In the genomic region with DNA sequence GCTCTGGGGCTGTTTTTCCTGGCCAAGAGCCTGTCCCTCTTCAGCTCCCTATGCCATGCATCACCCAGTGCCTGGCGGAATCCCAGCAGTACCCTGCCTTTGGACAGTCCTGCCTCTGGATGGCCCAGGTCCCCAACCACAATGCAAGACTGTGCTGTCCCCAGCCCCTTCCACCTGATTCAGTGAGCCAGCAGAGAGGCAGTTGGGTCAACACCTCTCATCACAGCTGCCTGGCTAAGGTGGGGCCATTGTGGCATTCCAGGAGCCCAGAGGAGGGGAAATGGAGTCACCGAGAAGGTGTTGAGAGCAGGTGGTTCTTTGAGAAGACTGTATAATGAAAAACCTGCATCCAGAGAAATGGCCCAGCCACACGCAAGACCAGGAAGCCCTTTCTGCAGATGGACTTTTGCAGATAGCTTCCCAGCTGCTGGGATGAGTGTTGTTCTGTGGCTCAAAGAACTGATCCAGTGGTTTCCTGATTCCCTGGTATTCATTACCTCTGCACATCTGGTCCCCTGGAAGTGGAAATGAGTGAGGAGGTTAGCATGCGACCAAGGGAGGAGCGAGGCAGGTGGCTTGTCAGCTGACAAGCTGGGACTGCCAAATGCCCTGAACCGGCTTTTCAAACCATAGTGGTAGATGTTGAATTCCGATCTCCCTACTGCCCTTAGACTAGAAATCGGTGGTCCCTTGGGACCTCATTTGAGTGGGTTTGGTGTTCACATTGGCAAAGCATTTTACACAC, we compare ENCODE assay signal across 23 cellular contexts.
"Had no signal": no experiment of that assay in that cellular context is flagged by ENCODE, and none has a peak within 500 bp of the region (broad histone marks: within the 10 kb centered on the region; RNA-seq: fewer than 3 reads in every experiment).

No MANE protein-coding gene starts in this region.

- ATAC-seq: heart left ventricle; natural killer cell; right lobe of liver; stimulated activated effector memory CD8-positive, alpha-beta T cell treated with anti-CD3 and anti-CD28 coated beads, Interleukin-12 subunit alpha, Interleukin-12 subunit beta, amount 100 ng/mL, for 72 hours; stimulated activated naive CD8-positive, alpha-beta T cell treated with anti-CD3 and anti-CD28 coated beads, Interleukin-15, Interleukin-2, amounts not matched to agents 100 U/mL and 50 U/mL, for 24 hours had no signal

- H3K36me3 Mint-ChIP-seq: mesothelial cell of epicardium; natural killer cell; neural progenitor cell; stimulated activated effector memory CD8-positive, alpha-beta T cell treated with anti-CD3 and anti-CD28 coated beads, Interleukin-12 subunit alpha, Interleukin-12 subunit beta, amount 100 ng/mL, for 72 hours; type B pancreatic cell had no signal

- H3K4me3 ChIP-seq: colonic mucosa, heart left ventricle, neural progenitor cell, psoas muscle, right lobe of liver, suprapubic skin, thyroid gland, uterus had no signal

- FAIRE-seq: endothelial cell of umbilical vein, frontal cortex had no signal

- H3K27ac Mint-ChIP-seq: endodermal cell, mesothelial cell of epicardium, natural killer cell, neural progenitor cell, type B pancreatic cell had no signal

- H3K36me3 ChIP-seq: colonic mucosa, heart left ventricle, neural progenitor cell, right lobe of liver, suprapubic skin, thyroid gland, uterus had no signal

- DNase-seq: colonic mucosa; effector CD4-positive, alpha-beta T cell; endodermal cell; erythroblast; heart left ventricle; hippocampal formation; kidney glomerular epithelial cell; natural killer cell; psoas muscle; retina; stimulated activated CD4-positive, alpha-beta T cell treated with anti-CD3 and anti-CD28 coated beads, Interleukin-4, amount 100 ng/mL, for 1 hour; stimulated activated CD8-positive, alpha-beta memory T cell treated with anti-CD3 and anti-CD28 coated beads, Interleukin-4, amount 100 ng/mL, for 48 hours; stimulated activated naive CD8-positive, alpha-beta T cell treated with anti-CD3 and anti-CD28 coated beads, Interleukin-15, Interleukin-2, amounts not matched to agents 100 U/mL and 50 U/mL, for 24 hours; thyroid gland; uterus had no signal

- H3K27me3 ChIP-seq: colonic mucosa, heart left ventricle, neural progenitor cell, right lobe of liver, suprapubic skin, thyroid gland, uterus had no signal

- H3K4me1 Mint-ChIP-seq: endodermal cell, mesothelial cell of epicardium had no signal

- H3K4me3 Mint-ChIP-seq: endodermal cell; mesothelial cell of epicardium; natural killer cell; neural progenitor cell; stimulated activated effector memory CD8-positive, alpha-beta T cell treated with anti-CD3 and anti-CD28 coated beads, Interleukin-12 subunit alpha, Interleukin-12 subunit beta, amount 100 ng/mL, for 72 hours; type B pancreatic cell had no signal

- H3K9me3 Mint-ChIP-seq: endodermal cell; mesothelial cell of epicardium; natural killer cell; neural progenitor cell; stimulated activated effector memory CD8-positive, alpha-beta T cell treated with anti-CD3 and anti-CD28 coated beads, Interleukin-12 subunit alpha, Interleukin-12 subunit beta, amount 100 ng/mL, for 72 hours; type B pancreatic cell had no signal
